In the genomic region with DNA sequence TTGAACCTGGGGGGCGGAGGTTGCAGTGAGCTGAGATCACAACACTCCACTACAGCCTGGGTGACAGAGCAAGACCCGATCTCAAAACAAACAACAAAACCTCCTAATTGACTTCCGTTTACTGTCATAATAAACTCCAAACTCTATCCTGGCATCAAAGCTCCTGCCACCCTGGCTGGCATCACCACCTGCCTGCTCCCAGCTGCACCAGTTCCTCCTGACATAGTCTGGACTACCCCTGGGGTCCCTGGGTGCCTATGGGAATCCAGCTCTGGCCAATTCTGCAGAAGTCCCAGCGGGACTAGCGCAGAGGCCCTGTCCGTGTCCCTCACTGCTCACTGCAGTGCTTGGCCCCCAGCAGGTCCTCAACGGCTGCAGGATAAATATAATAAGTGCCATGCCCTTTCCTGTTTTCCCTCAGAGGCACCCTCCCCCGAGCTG, we compare ENCODE assay signal across 1 cellular context.
TF ChIP-seq lines count a peak whose summit lies in the region.

No MANE protein-coding gene starts in this region.

TF ChIP-seq in HCT116, 20 proteins besides CTCF, POLR2A, EP300 and RAD21:
- TF ChIP-seq SP1 (IDR thresholded peaks at IDR 0.05; ENCODE audit: low read depth) (no peak), YY1 (IDR thresholded peaks at IDR 0.05; ENCODE audit: extremely low read depth, insufficient replicate concordance, low read depth, low read length) (no peak), FOSL1 (IDR thresholded peaks at IDR 0.05; ENCODE audit: low read depth) (no peak), CBX3 (IDR thresholded peaks at IDR 0.05; ENCODE audit: low read depth) (no peak), JUND (IDR thresholded peaks at IDR 0.05) (no peak), ELF1 (IDR thresholded peaks at IDR 0.05; ENCODE audit: borderline replicate concordance, low read depth) (no peak), EZH2phosphoT487 (IDR thresholded peaks at IDR 0.05; ENCODE audit: borderline replicate concordance) (no peak), POLR2AphosphoS5 (IDR thresholded peaks at IDR 0.05; ENCODE audit: low read depth, low read length) (no peak), SRF (IDR thresholded peaks at IDR 0.05; ENCODE audit: low read depth) (no peak), ZNF274 (IDR thresholded peaks at IDR 0.05; ENCODE audit: low read depth, low read length) (no peak), EGR1 (IDR thresholded peaks at IDR 0.05; ENCODE audit: low read depth) (no peak), TCF7L2 (IDR thresholded peaks at IDR 0.05; ENCODE audit: borderline replicate concordance, extremely low read depth, insufficient read depth, insufficient read length) (no peak), EZH2 (IDR thresholded peaks at IDR 0.05) (no peak), SIN3A (IDR thresholded peaks at IDR 0.05; ENCODE audit: low read depth) (no peak), CEBPB (IDR thresholded peaks at IDR 0.05; ENCODE audit: low read depth) (no peak), ZFX (IDR thresholded peaks at IDR 0.05) (no peak)
- TF ChIP-seq, protein P1, sequence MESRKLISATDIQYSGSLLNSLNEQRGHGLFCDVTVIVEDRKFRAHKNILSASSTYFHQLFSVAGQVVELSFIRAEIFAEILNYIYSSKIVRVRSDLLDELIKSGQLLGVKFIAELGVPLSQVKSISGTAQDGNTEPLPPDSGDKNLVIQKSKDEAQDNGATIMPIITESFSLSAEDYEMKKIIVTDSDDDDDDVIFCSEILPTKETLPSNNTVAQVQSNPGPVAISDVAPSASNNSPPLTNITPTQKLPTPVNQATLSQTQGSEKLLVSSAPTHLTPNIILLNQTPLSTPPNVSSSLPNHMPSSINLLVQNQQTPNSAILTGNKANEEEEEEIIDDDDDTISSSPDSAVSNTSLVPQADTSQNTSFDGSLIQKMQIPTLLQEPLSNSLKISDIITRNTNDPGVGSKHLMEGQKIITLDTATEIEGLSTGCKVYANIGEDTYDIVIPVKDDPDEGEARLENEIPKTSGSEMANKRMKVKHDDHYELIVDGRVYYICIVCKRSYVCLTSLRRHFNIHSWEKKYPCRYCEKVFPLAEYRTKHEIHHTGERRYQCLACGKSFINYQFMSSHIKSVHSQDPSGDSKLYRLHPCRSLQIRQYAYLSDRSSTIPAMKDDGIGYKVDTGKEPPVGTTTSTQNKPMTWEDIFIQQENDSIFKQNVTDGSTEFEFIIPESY (IDR thresholded peaks at IDR 0.05; ENCODE audit: extremely low read depth, insufficient replicate concordance, low read length), result no peak
- TF ChIP-seq, protein P2, sequence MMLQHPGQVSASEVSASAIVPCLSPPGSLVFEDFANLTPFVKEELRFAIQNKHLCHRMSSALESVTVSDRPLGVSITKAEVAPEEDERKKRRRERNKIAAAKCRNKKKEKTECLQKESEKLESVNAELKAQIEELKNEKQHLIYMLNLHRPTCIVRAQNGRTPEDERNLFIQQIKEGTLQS (IDR thresholded peaks at IDR 0.05), result no peak
- TF ChIP-seq, protein P3, sequence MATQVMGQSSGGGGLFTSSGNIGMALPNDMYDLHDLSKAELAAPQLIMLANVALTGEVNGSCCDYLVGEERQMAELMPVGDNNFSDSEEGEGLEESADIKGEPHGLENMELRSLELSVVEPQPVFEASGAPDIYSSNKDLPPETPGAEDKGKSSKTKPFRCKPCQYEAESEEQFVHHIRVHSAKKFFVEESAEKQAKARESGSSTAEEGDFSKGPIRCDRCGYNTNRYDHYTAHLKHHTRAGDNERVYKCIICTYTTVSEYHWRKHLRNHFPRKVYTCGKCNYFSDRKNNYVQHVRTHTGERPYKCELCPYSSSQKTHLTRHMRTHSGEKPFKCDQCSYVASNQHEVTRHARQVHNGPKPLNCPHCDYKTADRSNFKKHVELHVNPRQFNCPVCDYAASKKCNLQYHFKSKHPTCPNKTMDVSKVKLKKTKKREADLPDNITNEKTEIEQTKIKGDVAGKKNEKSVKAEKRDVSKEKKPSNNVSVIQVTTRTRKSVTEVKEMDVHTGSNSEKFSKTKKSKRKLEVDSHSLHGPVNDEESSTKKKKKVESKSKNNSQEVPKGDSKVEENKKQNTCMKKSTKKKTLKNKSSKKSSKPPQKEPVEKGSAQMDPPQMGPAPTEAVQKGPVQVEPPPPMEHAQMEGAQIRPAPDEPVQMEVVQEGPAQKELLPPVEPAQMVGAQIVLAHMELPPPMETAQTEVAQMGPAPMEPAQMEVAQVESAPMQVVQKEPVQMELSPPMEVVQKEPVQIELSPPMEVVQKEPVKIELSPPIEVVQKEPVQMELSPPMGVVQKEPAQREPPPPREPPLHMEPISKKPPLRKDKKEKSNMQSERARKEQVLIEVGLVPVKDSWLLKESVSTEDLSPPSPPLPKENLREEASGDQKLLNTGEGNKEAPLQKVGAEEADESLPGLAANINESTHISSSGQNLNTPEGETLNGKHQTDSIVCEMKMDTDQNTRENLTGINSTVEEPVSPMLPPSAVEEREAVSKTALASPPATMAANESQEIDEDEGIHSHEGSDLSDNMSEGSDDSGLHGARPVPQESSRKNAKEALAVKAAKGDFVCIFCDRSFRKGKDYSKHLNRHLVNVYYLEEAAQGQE (IDR thresholded peaks at IDR 0.05; ENCODE audit: low read depth), result no peak
- TF ChIP-seq, protein P4, sequence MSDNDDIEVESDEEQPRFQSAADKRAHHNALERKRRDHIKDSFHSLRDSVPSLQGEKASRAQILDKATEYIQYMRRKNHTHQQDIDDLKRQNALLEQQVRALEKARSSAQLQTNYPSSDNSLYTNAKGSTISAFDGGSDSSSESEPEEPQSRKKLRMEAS (IDR thresholded peaks at IDR 0.05), result no peak
